3 cellular contexts compared by ENCODE assay signal in the genomic region with DNA sequence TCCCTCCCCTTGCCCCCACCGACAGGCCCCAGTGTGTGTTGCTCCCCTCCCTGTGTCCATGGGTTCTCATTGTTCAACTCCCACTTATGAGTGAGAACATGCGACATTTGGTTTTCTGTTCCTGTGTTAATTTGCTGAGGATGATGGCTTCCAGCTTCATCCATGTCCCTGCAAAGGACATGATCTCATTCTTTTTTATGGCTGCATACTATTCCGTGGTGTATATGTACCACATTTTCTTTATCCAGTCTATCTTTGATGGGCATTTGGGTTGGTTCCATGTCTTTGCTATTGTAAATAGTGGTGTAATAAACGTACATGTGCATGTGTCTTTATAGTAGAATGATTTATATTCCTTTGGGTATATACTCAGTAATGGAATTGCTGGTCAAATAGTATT.
DNase-seq lines count a peak whose midpoint lies in the region; ATAC-seq, FAIRE-seq and TF ChIP-seq lines count a peak whose summit lies in the region.
"Not testable (repeated sequence)": the region's sequence is repeated elsewhere in the genome, so short reads cannot be mapped to it uniquely, and the experiment has no call there.

No MANE protein-coding gene starts in this region.

- WGBS in K562 (ENCODE audit: insufficient coverage, low coverage, missing lambda C conversion rate), result 0% methylated on average over 4 of the region's 4 CpGs

- not testable (repeated sequence) for H2AFZ ChIP-seq in K562 (ENCODE audit: low read depth, low read length)

- not testable (repeated sequence) for TF ChIP-seq RAD21 in K562 (CRISPR knock-in tag; conservative IDR thresholded peaks at IDR 0.05 in 1 of 2, IDR thresholded peaks at IDR 0.05 in 1 of 2)

- CTCF ChIA-PET in HEK293 (lab: Yijun Ruan, JAX), result interaction anchor here (1.9 kb wide), 1 partner anchor 22 kb away, joined by 10 read pairs; no protein-coding TSS in a partner anchor
- CTCF ChIA-PET in K562 (lab: Yijun Ruan, JAX; ENCODE audit: low intra/inter-chr PET ratio), result not testable (repeated sequence)

- not testable (repeated sequence) for H3K9me1 ChIP-seq in K562 (ENCODE audit: control insufficient read depth, insufficient read depth, low read length)

- not testable (repeated sequence) for H3K79me2 ChIP-seq in K562 (ENCODE audit: control insufficient read depth, insufficient read depth, low read length)

- not testable (repeated sequence) for FAIRE-seq in K562 (lab: Jason Lieb, UNC)

- not testable (repeated sequence) for H3K36me3 ChIP-seq in HEK293 (ENCODE audit: control insufficient read depth in 2 of 2, insufficient read depth in 1 of 2, low read length in 2 of 2); K562 (ENCODE audit: control insufficient read depth, insufficient read depth, low read length)

- H3K9ac ChIP-seq in K562 (ENCODE audit: insufficient read depth in 1 of 2, low read depth in 2 of 2, low read length in 2 of 2), result not testable (repeated sequence)

- not testable (repeated sequence) for H3K4me3 Mint-ChIP-seq in stimulated activated naive CD8-positive, alpha-beta T cell treated with anti-CD3 and anti-CD28 coated beads, Interleukin-15, Interleukin-2, amounts not matched to agents 100 ng/mL and 50 ng/mL, for 24 hours

- not testable (repeated sequence) for H3K4me1 ChIP-seq in HEK293 (ENCODE audit: control insufficient read depth, insufficient read depth, low read length); K562 (replicated peaks in 1 of 2; ENCODE audit: control insufficient read depth in 2 of 2, insufficient read depth in 2 of 2, low read length in 2 of 2)

- ATAC-seq in K562, result not testable (repeated sequence)

- H3K27ac Mint-ChIP-seq in stimulated activated naive CD8-positive, alpha-beta T cell treated with anti-CD3 and anti-CD28 coated beads, Interleukin-15, Interleukin-2, amounts not matched to agents 100 ng/mL and 50 ng/mL, for 24 hours, result peak overlapping the region; percentile 42

- not testable (repeated sequence) for H3K27ac ChIP-seq in HEK293 (ENCODE audit: extremely low read depth, low read depth, low read length); K562 (ENCODE audit: extremely low read depth, low read depth, low read length)

- intact Hi-C loops in K562 (cut with micrococcal nuclease), result not testable (repeated sequence)

- in situ Hi-C loops in K562 (cut with MboI), result not testable (repeated sequence)

- not testable (repeated sequence) for H3K9me3 Mint-ChIP-seq in stimulated activated naive CD8-positive, alpha-beta T cell treated with anti-CD3 and anti-CD28 coated beads, Interleukin-15, Interleukin-2, amounts not matched to agents 100 ng/mL and 50 ng/mL, for 24 hours

- not testable (repeated sequence) for H3K9me3 ChIP-seq in HEK293 (ENCODE audit: control insufficient read depth, insufficient read depth, low read depth, low read length); K562 (replicated peaks; ENCODE audit: control insufficient read depth, insufficient read depth, low read depth, low read length)

- H3K36me3 Mint-ChIP-seq in stimulated activated naive CD8-positive, alpha-beta T cell treated with anti-CD3 and anti-CD28 coated beads, Interleukin-15, Interleukin-2, amounts not matched to agents 100 ng/mL and 50 ng/mL, for 24 hours (ENCODE audit: low read depth), result not testable (repeated sequence)

- H3K4me3 ChIP-seq in HEK293 (ENCODE audit: low read depth, low read length); K562: not testable (repeated sequence)

- not testable (repeated sequence) for BruUV-seq in K562 (replicated peaks; lab: Mats Ljungman, UMichigan)

- H3K4me2 ChIP-seq in K562 (ENCODE audit: insufficient read depth, low read length), result not testable (repeated sequence)

- H4K20me1 ChIP-seq in K562 (replicated peaks; ENCODE audit: control insufficient read depth, insufficient read depth, low read length), result not testable (repeated sequence)

- not testable (repeated sequence) for TF ChIP-seq POLR2A in K562 (conservative IDR thresholded peaks at IDR 0.05)

- not testable (repeated sequence) for TF ChIP-seq EP300 in K562 (IDR thresholded peaks at IDR 0.05; ENCODE audit: low read length)

- TF ChIP-seq CTCF in HEK293 (tag by site-specific recombination; IDR thresholded peaks at IDR 0.05); K562 (IDR thresholded peaks at IDR 0.05 in 2 of 3, conservative IDR thresholded peaks at IDR 0.05 in 1 of 3; ENCODE audit: insufficient read depth in 2 of 3, low read depth in 1 of 3, low read length in 3 of 3): not testable (repeated sequence)

- DNase-seq in K562 (ENCODE audit: extremely low read depth in 1 of 4, low spot score in 3 of 4), result not testable (repeated sequence)

- H3K27me3 ChIP-seq in K562 (ENCODE audit: control insufficient read depth in 2 of 2, insufficient read depth in 2 of 2, low read length in 2 of 2), result peaks cover 0 to 11% of the 10 kb centered on the region in 2 experiments; a peak in 2 of 5 replicates

- POLR2A ChIA-PET in HEK293 (lab: Yijun Ruan, JAX), result not testable (repeated sequence)
- POLR2A ChIA-PET in K562 (lab: Yijun Ruan, JAX), result interaction anchor here (0.7 kb wide), 1 partner anchor 18 kb away, joined by 3 read pairs; no protein-coding TSS in a partner anchor

- H3K4me1 Mint-ChIP-seq in stimulated activated naive CD8-positive, alpha-beta T cell treated with anti-CD3 and anti-CD28 coated beads, Interleukin-15, Interleukin-2, amounts not matched to agents 100 ng/mL and 50 ng/mL, for 24 hours (ENCODE audit: low read depth), result not testable (repeated sequence)

- peaks cover 20% of the 10 kb centered on the region for H3K27me3 Mint-ChIP-seq in stimulated activated naive CD8-positive, alpha-beta T cell treated with anti-CD3 and anti-CD28 coated beads, Interleukin-15, Interleukin-2, amounts not matched to agents 100 ng/mL and 50 ng/mL, for 24 hours

TF ChIP-seq in HEK293, 187 proteins besides CTCF, POLR2A, EP300 and RAD21:
- TF ChIP-seq ZNF146 (tag by site-specific recombination; IDR thresholded peaks at IDR 0.05), result peak; percentile 87

TF ChIP-seq in K562, 482 proteins besides CTCF, POLR2A, EP300 and RAD21:
- TF ChIP-seq ZNF146 (CRISPR knock-in tag; IDR thresholded peaks at IDR 0.05; ENCODE audit: unreplicated experiment), result peak; percentile 87
